Comparison of ENCODE assay signal across 3 cellular contexts in the genomic region with DNA sequence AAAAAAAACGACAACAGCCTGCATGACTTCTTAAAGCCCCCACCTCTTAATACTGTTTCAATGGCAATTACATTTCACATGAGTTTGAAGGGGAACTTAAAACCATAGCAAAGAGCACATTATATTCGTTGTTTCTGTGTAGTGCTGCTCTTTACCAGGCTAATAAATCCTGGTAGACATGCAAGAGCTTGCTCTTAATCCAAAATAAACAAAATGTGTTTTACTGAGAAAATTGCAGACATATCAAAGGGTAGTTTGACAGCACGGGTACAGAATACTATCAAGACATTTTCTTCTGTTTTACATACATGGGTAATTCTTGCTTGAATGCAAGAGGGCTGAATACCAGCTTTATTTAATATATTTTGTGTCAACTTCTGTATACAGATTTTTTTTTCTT. TPM values are rescaled to one million over a fixed set of nuclear protein-coding genes. Genes with fewer than 3 reads are reported as not detected.
"Had no signal": no experiment of that assay in that cellular context is flagged by ENCODE, and none has a peak within 500 bp of the region (broad histone marks: within the 10 kb centered on the region; RNA-seq: fewer than 3 reads in every experiment).

No MANE protein-coding gene starts in this region.

RNA-seq across cellular contexts. Expression of gene GOLGA8R, which starts 24.3 kb away (rescaled TPM):
- total RNA-seq: H7 had no signal

RNA-seq across cellular contexts. Expression of gene CHRFAM7A, which starts 45.0 kb away (rescaled TPM):
- total RNA-seq: GM23248, HFFc6 had no signal
- polyA plus RNA-seq: GM23248 had no signal
